In genomic region chr19:3361384-3362216, GRCh38 we compare ENCODE assay signal across 2 cellular contexts.
TF ChIP-seq lines count a peak whose summit lies in the region.

No MANE protein-coding gene starts in this region.

TF ChIP-seq in IMR-90, 13 proteins besides CTCF, POLR2A, EP300 and RAD21:
- no peak for TF ChIP-seq CEBPB (IDR thresholded peaks at IDR 0.05; ENCODE audit: low read depth, low read length)
- TF ChIP-seq USF2 (IDR thresholded peaks at IDR 0.05; ENCODE audit: low read depth, low read length), result no peak
- no peak for TF ChIP-seq RCOR1 (IDR thresholded peaks at IDR 0.05; ENCODE audit: insufficient replicate concordance, low read length)
- TF ChIP-seq CHD1 (IDR thresholded peaks at IDR 0.05; ENCODE audit: low read depth, low read length), result no peak
- no peak for TF ChIP-seq NFE2L2 (IDR thresholded peaks at IDR 0.05; ENCODE audit: low read depth, low read length)
- TF ChIP-seq FOS (IDR thresholded peaks at IDR 0.05; ENCODE audit: low read depth, low read length), result no peak

TF ChIP-seq in K562, 482 proteins besides CTCF, POLR2A, EP300 and RAD21 (continues in another document):
- TF ChIP-seq MYNN (IDR thresholded peaks at IDR 0.05) (no peak), MYNN (CRISPR knock-in tag; IDR thresholded peaks at IDR 0.05) (no peak), RHOXF2B (CRISPR knock-in tag; conservative IDR thresholded peaks at IDR 0.05) (no peak), ZNF609 (CRISPR knock-in tag; IDR thresholded peaks at IDR 0.05; ENCODE audit: borderline replicate concordance) (no peak), HDAC1 (IDR thresholded peaks at IDR 0.05) (peak in 1 of 2 experiments; percentile 69; a peak in 1 of 4 replicates), ZNF592 (IDR thresholded peaks at IDR 0.05) (no peak), PCBP1 (IDR thresholded peaks at IDR 0.05; ENCODE audit: low read depth, low read length, poor library complexity, severe bottlenecking) (no peak), RFX7 (CRISPR knock-in tag; IDR thresholded peaks at IDR 0.05) (no peak), ZBTB49 (CRISPR knock-in tag; IDR thresholded peaks at IDR 0.05; ENCODE audit: borderline replicate concordance) (no peak), ZC3H4 (CRISPR knock-in tag; IDR thresholded peaks at IDR 0.05; ENCODE audit: borderline replicate concordance) (0 out of 2 replicates have a peak, but pooled peaks have one; percentile 64), TEAD4 (IDR thresholded peaks at IDR 0.05; ENCODE audit: low read length) (peak; percentile 38; the same call in 1 of the 2 replicates), TEAD4 (CRISPR knock-in tag; IDR thresholded peaks at IDR 0.05; ENCODE audit: borderline replicate concordance) (no peak), SAFB (IDR thresholded peaks at IDR 0.05; ENCODE audit: borderline replicate concordance, low read depth, low read length) (no peak), ZNF175 (CRISPR knock-in tag; IDR thresholded peaks at IDR 0.05; ENCODE audit: low read depth) (no peak), U2AF1 (optimal IDR thresholded peaks at IDR 0.05; ENCODE audit: low read depth, low read length) (no peak), MBD2 (IDR thresholded peaks at IDR 0.05; ENCODE audit: borderline replicate concordance, low read depth) (no peak), CREB1 (IDR thresholded peaks at IDR 0.05) (0 out of 2 replicates have a peak, but pooled peaks have one; percentile 28), CREB1 (CRISPR knock-in tag; IDR thresholded peaks at IDR 0.05) (no peak), TRIM28 (IDR thresholded peaks at IDR 0.05) (no peak), ZNF77 (CRISPR knock-in tag; IDR thresholded peaks at IDR 0.05) (no peak), SAFB2 (IDR thresholded peaks at IDR 0.05; ENCODE audit: borderline replicate concordance, low read depth, low read length, severe bottlenecking) (no peak), SUPT5H (IDR thresholded peaks at IDR 0.05) (no peak), KDM5B (IDR thresholded peaks at IDR 0.05; ENCODE audit: insufficient replicate concordance, low read depth, low read length) (peak; percentile 12), ZNF740 (CRISPR knock-in tag; IDR thresholded peaks at IDR 0.05) (peak; percentile 70; the same call in 1 of the 2 replicates), ZNF740 (tag; IDR thresholded peaks at IDR 0.05) (0 out of 4 replicates have a peak, but pooled peaks of 1 of the 2 experiments have one; percentile 18), ZBTB1 (CRISPR knock-in tag; IDR thresholded peaks at IDR 0.05; ENCODE audit: borderline replicate concordance, low read depth) (no peak), IRF2 (CRISPR knock-in tag; IDR thresholded peaks at IDR 0.05) (no peak), FOXK1 (CRISPR knock-in tag; IDR thresholded peaks at IDR 0.05; ENCODE audit: borderline replicate concordance) (no peak), SMARCA4 (IDR thresholded peaks at IDR 0.05) (no peak), HMGN3 (IDR thresholded peaks at IDR 0.05; ENCODE audit: borderline replicate concordance, extremely low read depth, insufficient read length, low read depth, low read length) (no peak), ARID1B (IDR thresholded peaks at IDR 0.05) (no peak), ZNF395 (CRISPR knock-in tag; IDR thresholded peaks at IDR 0.05) (no peak), TEAD2 (tag; IDR thresholded peaks at IDR 0.05) (no peak), IFI16 (CRISPR knock-in tag; IDR thresholded peaks at IDR 0.05) (no peak), SIRT6 (IDR thresholded peaks at IDR 0.05; ENCODE audit: low read depth, low read length) (no peak), NR1H2 (CRISPR knock-in tag; IDR thresholded peaks at IDR 0.05) (no peak)
- TF ChIP-seq, protein P1, sequence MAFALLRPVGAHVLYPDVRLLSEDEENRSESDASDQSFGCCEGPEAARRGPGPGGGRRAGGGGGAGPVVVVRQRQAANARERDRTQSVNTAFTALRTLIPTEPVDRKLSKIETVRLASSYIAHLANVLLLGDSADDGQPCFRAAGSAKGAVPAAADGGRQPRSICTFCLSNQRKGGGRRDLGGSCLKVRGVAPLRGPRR (CRISPR knock-in tag; IDR thresholded peaks at IDR 0.05), result no peak
- TF ChIP-seq, protein P2, sequence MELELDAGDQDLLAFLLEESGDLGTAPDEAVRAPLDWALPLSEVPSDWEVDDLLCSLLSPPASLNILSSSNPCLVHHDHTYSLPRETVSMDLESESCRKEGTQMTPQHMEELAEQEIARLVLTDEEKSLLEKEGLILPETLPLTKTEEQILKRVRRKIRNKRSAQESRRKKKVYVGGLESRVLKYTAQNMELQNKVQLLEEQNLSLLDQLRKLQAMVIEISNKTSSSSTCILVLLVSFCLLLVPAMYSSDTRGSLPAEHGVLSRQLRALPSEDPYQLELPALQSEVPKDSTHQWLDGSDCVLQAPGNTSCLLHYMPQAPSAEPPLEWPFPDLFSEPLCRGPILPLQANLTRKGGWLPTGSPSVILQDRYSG (tag; conservative IDR thresholded peaks at IDR 0.05; ENCODE audit: low read depth), result no peak
- TF ChIP-seq, protein P3, sequence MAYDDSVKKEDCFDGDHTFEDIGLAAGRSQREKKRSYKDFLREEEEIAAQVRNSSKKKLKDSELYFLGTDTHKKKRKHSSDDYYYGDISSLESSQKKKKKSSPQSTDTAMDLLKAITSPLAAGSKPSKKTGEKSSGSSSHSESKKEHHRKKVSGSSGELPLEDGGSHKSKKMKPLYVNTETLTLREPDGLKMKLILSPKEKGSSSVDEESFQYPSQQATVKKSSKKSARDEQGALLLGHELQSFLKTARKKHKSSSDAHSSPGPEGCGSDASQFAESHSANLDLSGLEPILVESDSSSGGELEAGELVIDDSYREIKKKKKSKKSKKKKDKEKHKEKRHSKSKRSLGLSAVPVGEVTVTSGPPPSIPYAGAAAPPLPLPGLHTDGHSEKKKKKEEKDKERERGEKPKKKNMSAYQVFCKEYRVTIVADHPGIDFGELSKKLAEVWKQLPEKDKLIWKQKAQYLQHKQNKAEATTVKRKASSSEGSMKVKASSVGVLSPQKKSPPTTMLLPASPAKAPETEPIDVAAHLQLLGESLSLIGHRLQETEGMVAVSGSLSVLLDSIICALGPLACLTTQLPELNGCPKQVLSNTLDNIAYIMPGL (CRISPR knock-in tag; IDR thresholded peaks at IDR 0.05), result no peak
- TF ChIP-seq, protein P4, sequence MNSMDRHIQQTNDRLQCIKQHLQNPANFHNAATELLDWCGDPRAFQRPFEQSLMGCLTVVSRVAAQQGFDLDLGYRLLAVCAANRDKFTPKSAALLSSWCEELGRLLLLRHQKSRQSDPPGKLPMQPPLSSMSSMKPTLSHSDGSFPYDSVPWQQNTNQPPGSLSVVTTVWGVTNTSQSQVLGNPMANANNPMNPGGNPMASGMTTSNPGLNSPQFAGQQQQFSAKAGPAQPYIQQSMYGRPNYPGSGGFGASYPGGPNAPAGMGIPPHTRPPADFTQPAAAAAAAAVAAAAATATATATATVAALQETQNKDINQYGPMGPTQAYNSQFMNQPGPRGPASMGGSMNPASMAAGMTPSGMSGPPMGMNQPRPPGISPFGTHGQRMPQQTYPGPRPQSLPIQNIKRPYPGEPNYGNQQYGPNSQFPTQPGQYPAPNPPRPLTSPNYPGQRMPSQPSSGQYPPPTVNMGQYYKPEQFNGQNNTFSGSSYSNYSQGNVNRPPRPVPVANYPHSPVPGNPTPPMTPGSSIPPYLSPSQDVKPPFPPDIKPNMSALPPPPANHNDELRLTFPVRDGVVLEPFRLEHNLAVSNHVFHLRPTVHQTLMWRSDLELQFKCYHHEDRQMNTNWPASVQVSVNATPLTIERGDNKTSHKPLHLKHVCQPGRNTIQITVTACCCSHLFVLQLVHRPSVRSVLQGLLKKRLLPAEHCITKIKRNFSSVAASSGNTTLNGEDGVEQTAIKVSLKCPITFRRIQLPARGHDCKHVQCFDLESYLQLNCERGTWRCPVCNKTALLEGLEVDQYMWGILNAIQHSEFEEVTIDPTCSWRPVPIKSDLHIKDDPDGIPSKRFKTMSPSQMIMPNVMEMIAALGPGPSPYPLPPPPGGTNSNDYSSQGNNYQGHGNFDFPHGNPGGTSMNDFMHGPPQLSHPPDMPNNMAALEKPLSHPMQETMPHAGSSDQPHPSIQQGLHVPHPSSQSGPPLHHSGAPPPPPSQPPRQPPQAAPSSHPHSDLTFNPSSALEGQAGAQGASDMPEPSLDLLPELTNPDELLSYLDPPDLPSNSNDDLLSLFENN (IDR thresholded peaks at IDR 0.05; ENCODE audit: low read depth in 2 of 2, low read length in 2 of 2), result no peak
